In the genomic region with DNA sequence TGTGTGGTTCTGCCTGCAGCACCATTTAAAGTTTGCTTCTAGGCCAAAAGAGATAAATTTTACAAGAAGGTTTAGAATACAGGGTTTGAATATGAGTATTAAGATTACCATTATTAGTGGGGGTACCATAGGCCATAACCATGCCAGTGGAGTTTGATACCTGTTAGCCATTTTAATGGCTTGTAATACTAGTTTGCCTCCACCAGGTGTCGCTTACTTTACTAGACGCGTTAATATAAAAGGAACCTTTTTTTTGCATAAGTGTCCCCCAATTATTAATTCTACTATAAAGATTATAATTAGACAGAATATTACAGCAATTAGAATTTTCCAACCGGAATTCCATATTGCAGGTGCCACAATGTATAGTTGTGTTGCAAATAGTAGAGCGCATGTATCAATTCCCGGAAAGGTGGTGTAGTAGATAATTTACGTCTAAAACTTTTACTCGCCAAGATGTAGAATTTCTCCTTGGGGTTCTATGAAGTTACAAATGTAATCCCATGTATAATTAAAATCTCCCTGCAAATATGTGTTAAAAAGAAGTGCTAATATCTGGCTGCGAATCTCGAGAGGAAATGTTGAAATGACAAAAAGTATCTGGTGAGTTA, we compare ENCODE assay signal across 9 cellular contexts. TPM values are rescaled to one million over a fixed set of nuclear protein-coding genes. Genes with fewer than 3 reads are reported as not detected.
DNase-seq lines count a peak whose midpoint lies in the region; ATAC-seq and TF ChIP-seq lines count a peak whose summit lies in the region.
"Had no signal": no experiment of that assay in that cellular context is flagged by ENCODE, and none has a peak within 500 bp of the region (broad histone marks: within the 10 kb centered on the region; RNA-seq: fewer than 3 reads in every experiment).

No MANE protein-coding gene starts in this region.

- H3K79me1 ChIP-seq in mesendoderm (ENCODE audit: low read length), result no peaks in the 10 kb centered on the region

- no peak for TF ChIP-seq POLR2A in adrenal gland (IDR thresholded peaks at IDR 0.05)

- H3K27me3 ChIP-seq in adrenal gland (no peaks in the 10 kb centered on the region), mesendoderm (ENCODE audit: insufficient read depth, low read length, poor library complexity) (no peaks in the 10 kb centered on the region)

- ATAC-seq in GM18868 (IDR thresholded peaks at IDR 0.05; ENCODE audit: unreplicated experiment), result no peak
- no peak for ATAC-seq in HG03139 (IDR thresholded peaks at IDR 0.05; ENCODE audit: unreplicated experiment)

- intact Hi-C loops in adrenal gland (cut with DNase I), result no loop called here

- no peaks in the 10 kb centered on the region for H3K79me2 ChIP-seq in mesendoderm (ENCODE audit: control insufficient read depth, insufficient read depth, low read length)

- no peak overlapping the region for H3K18ac ChIP-seq in mesendoderm (ENCODE audit: low read length)

- peak in 5 of 6 experiments; percentile 23 to 46 (median 26) for TF ChIP-seq CTCF in adrenal gland (IDR thresholded peaks at IDR 0.05)

- no peaks in the 10 kb centered on the region for H3K4me1 ChIP-seq in adrenal gland (replicated peaks in 1 of 2)
- no peaks in the 10 kb centered on the region for H3K4me1 ChIP-seq in mesendoderm (ENCODE audit: control insufficient read depth, low read depth, low read length)

- no peak overlapping the region for H3K23ac ChIP-seq in mesendoderm (ENCODE audit: low read length)

- H2AK5ac ChIP-seq in mesendoderm (ENCODE audit: low read length), result no peak overlapping the region

- no peaks in the 10 kb centered on the region for H3K9me3 ChIP-seq in adrenal gland (replicated peaks in 1 of 3)

- H2BK5ac ChIP-seq in mesendoderm (ENCODE audit: low read length), result no peak overlapping the region

- H3K27ac ChIP-seq in adrenal gland (no peak overlapping the region), mesendoderm (ENCODE audit: low read depth, low read length) (no peak overlapping the region)

- H3K4me2 ChIP-seq in mesendoderm (ENCODE audit: low read length), result no peak overlapping the region

- DNase-seq in DMS53 treated with DMSO at 0.1 percent for 48 hours (lab: John Stamatoyannopoulos, UW; ENCODE audit: unreplicated experiment) (peak; percentile 2), KG1 (lab: John Stamatoyannopoulos, UW) (peak; percentile 22), adrenal gland (no peak), mesendoderm (peak; percentile 36), retina (no peak)
- DNase-seq in stimulated activated CD4-positive, alpha-beta T cell treated with anti-CD3 and anti-CD28 coated beads, Interleukin-12 subunit alpha, Interleukin-12 subunit beta, amount 100 ng/mL, for 4 hours, result no peak
- DNase-seq: SHP77 had no signal

- 67 to 69% (median 68%) methylated on average over 10 of the region's 10 CpGs for WGBS in adrenal gland, 4 donors
- no CpG with 5 or more reads among the region's 10 CpGs for WGBS in mesendoderm (ENCODE audit: extremely low coverage, insufficient coverage, low lambda C conversion rate)

- H3K4me3 ChIP-seq in adrenal gland (no peak overlapping the region), mesendoderm (ENCODE audit: low read length) (no peak overlapping the region)

- H3K36me3 ChIP-seq in adrenal gland (replicated peaks in 1 of 2) (no peaks in the 10 kb centered on the region), mesendoderm (ENCODE audit: control insufficient read depth, insufficient read depth, low read length) (no peaks in the 10 kb centered on the region)

- no peak overlapping the region for H2BK15ac ChIP-seq in mesendoderm (replicated peaks; ENCODE audit: low read depth)

- no peak overlapping the region for H4K8ac ChIP-seq in mesendoderm (ENCODE audit: low read depth, low read length)

- H3K56ac ChIP-seq in mesendoderm (ENCODE audit: low read length), result no peak overlapping the region

- no peak overlapping the region for H3K4ac ChIP-seq in mesendoderm (ENCODE audit: low read depth, low read length)

- no peak overlapping the region for H4K5ac ChIP-seq in mesendoderm (ENCODE audit: low read length)

- H2BK120ac ChIP-seq in mesendoderm (ENCODE audit: low read depth, low read length), result no peak overlapping the region

- H3K9ac ChIP-seq in mesendoderm (ENCODE audit: low read length), result no peak overlapping the region

RNA-seq across cellular contexts. Expression of a gene that starts 16.1 kb away (rescaled TPM):
- total RNA-seq in adrenal gland, result not detected
- polyA plus RNA-seq in adrenal gland, result 10 to 100 TPM in 1 of 3 donors, not detected in 2; 11.2 TPM
- 0.11 TPM for polyA plus RNA-seq in mesendoderm (2013, experiment 1 of 2)
- polyA plus RNA-seq in mesendoderm (2013, experiment 2 of 2), result 0.15 TPM

RNA-seq across cellular contexts. Expression of a gene that starts 35.1 kb away (rescaled TPM):
- 100 to 1,000 TPM in 1 of 8 donors, 10 to 100 TPM in 7; 53.4 to 131 (median 74.7) TPM for total RNA-seq in adrenal gland
- 10 to 100 TPM; 17.5 to 38.1 (median 18.9) TPM for polyA plus RNA-seq in adrenal gland
- polyA plus RNA-seq in mesendoderm (2013, experiment 1 of 2), result 0.04 TPM
- not detected for polyA plus RNA-seq in mesendoderm (2013, experiment 2 of 2)

RNA-seq across cellular contexts. Expression of a gene that starts 53.1 kb away (rescaled TPM):
- total RNA-seq in adrenal gland, result 1 to 10 TPM in 7 of 8 donors, under 1 TPM in 1; 0.61 to 4.4 (median 2.1) TPM
- polyA plus RNA-seq in adrenal gland, result 1 to 10 TPM; 1.5 to 6.0 (median 4.9) TPM
- not detected for polyA plus RNA-seq in mesendoderm (2013, experiment 1 of 2)
- not detected for polyA plus RNA-seq in mesendoderm (2013, experiment 2 of 2)

Comparison
In these comparisons a context has a peak if more than half of its experiments do, and no peak if none do; other contexts are left out.
1. DNase-seq: peak in DMS53 treated with DMSO at 0.1 percent for 48 hours (single experiment), KG1 (single experiment) and mesendoderm (single experiment); none in adrenal gland (0 of 7), retina (single experiment) and stimulated activated CD4-positive, alpha-beta T cell treated with anti-CD3 and anti-CD28 coated beads, Interleukin-12 subunit alpha, Interleukin-12 subunit beta, amount 100 ng/mL, for 4 hours (single experiment).